In genomic region chr11:27234043-27234668, GRCh38 we compare ENCODE assay signal across 8 cellular contexts.
DNase-seq lines count a peak whose midpoint lies in the region; ATAC-seq and TF ChIP-seq lines count a peak whose summit lies in the region.

No MANE protein-coding gene starts in this region.

- peak overlapping the region; percentile 89 for H3K27ac ChIP-seq in psoas muscle
- no peak overlapping the region for H3K27ac ChIP-seq in naive thymus-derived CD4-positive, alpha-beta T cell (ENCODE audit: low read depth, low read length)

- peaks cover 15% of the 10 kb centered on the region for H3K4me1 ChIP-seq in psoas muscle
- no peaks in the 10 kb centered on the region for H3K4me1 ChIP-seq in naive thymus-derived CD4-positive, alpha-beta T cell (ENCODE audit: control insufficient read depth in 2 of 2, insufficient read depth in 2 of 2, low read length in 2 of 2)

- peaks cover 0 to 3% (median 0%) of the 10 kb centered on the region in 7 donors for H3K4me1 Mint-ChIP-seq in naive thymus-derived CD4-positive, alpha-beta T cell

- no peaks in the 10 kb centered on the region for H3K27me3 ChIP-seq in psoas muscle (ENCODE audit: insufficient read depth in 3 of 3, low read length in 2 of 3)
- no peaks in the 10 kb centered on the region for H3K27me3 ChIP-seq in naive thymus-derived CD4-positive, alpha-beta T cell (ENCODE audit: control insufficient read depth in 2 of 2, insufficient read depth in 2 of 2, low read length in 2 of 2)

- peaks cover 0 to 13% (median 0%) of the 10 kb centered on the region in 5 donors for H3K27me3 Mint-ChIP-seq in naive thymus-derived CD4-positive, alpha-beta T cell

- H3K9me3 ChIP-seq in psoas muscle = no peaks in the 10 kb centered on the region
- no peaks in the 10 kb centered on the region for H3K9me3 ChIP-seq in naive thymus-derived CD4-positive, alpha-beta T cell (ENCODE audit: control insufficient read depth in 2 of 3, low read length in 3 of 3)

- no peak overlapping the region for H3K27ac Mint-ChIP-seq in naive thymus-derived CD4-positive, alpha-beta T cell

- TF ChIP-seq CTCF in psoas muscle (IDR thresholded peaks at IDR 0.05) = peak; percentile 13

- WGBS in psoas muscle, 3 donors = 26 to 43% (median 33%) methylated on average over 10 of the region's 10 CpGs

- ATAC-seq in GM19043 (IDR thresholded peaks at IDR 0.05; ENCODE audit: low read depth, unreplicated experiment) (peak; percentile 87), HG03045 (IDR thresholded peaks at IDR 0.05; ENCODE audit: unreplicated experiment) (peak; percentile 93), psoas muscle (peak; percentile 89 to 96 (median 94))
- ATAC-seq in naive thymus-derived CD4-positive, alpha-beta T cell = no peak

- H3K36me3 Mint-ChIP-seq in naive thymus-derived CD4-positive, alpha-beta T cell = no peaks in the 10 kb centered on the region

- CTCF ChIA-PET in naive thymus-derived CD4-positive, alpha-beta T cell (lab: Charles Lee) = no interaction called here

- H3K9me3 Mint-ChIP-seq in naive thymus-derived CD4-positive, alpha-beta T cell = peaks cover 0 to 2% (median 0%) of the 10 kb centered on the region in 11 donors

- H3K4me3 ChIP-seq in psoas muscle = peak overlapping the region; percentile 52
- no peak overlapping the region for H3K4me3 ChIP-seq in naive thymus-derived CD4-positive, alpha-beta T cell (ENCODE audit: low read length)

- POLR2A ChIA-PET in naive thymus-derived CD4-positive, alpha-beta T cell (lab: Charles Lee) = no interaction called here

- H3K4me3 Mint-ChIP-seq in naive thymus-derived CD4-positive, alpha-beta T cell = no peak overlapping the region

- DNase-seq in AG20443 (ENCODE audit: low spot score) (peak; percentile 87), NCI-H2227 (lab: John Stamatoyannopoulos, UW; ENCODE audit: unreplicated experiment) (peak; percentile 81), cerebellum (ENCODE audit: low spot score) (peak; percentile 39), psoas muscle (peak; percentile 52 to 61)
- no peak for DNase-seq in NK-92 treated with Interleukin-12 subunit alpha and Interleukin-12 subunit beta, amount 100 ng/mL, for 24 hours (lab: John Stamatoyannopoulos, UW)
- DNase-seq in naive thymus-derived CD4-positive, alpha-beta T cell = no peak

- H3K36me3 ChIP-seq in psoas muscle (ENCODE audit: insufficient read depth in 1 of 2, low read depth in 1 of 2) = no peaks in the 10 kb centered on the region
- H3K36me3 ChIP-seq in naive thymus-derived CD4-positive, alpha-beta T cell (ENCODE audit: control insufficient read depth in 2 of 3, insufficient read depth in 3 of 3, low read length in 3 of 3) = no peaks in the 10 kb centered on the region

- intact Hi-C loops in psoas muscle (cut with DNase I) = loop anchor here in 1 of 2 donors (10.0 kb wide), 2 partner anchors 49 to 939 kb away; no protein-coding TSS in a partner anchor
- intact Hi-C loops in naive thymus-derived CD4-positive, alpha-beta T cell (cut with micrococcal nuclease) = no loop called here

Comparison
In these comparisons a context has a peak if more than half of its experiments do, and no peak if none do; other contexts are left out.
1. DNase-seq: peak in AG20443 (single experiment), NCI-H2227 (single experiment), cerebellum (single experiment) and psoas muscle (2 of 2); none in NK-92 treated with Interleukin-12 subunit alpha and Interleukin-12 subunit beta, amount 100 ng/mL, for 24 hours (single experiment) and naive thymus-derived CD4-positive, alpha-beta T cell (0 of 9).